11 cellular contexts compared by ENCODE assay signal in genomic region chr1:233114159-233114558, GRCh38.
DNase-seq lines count a peak whose midpoint lies in the region; ATAC-seq and TF ChIP-seq lines count a peak whose summit lies in the region.
"Had no signal": no experiment of that assay in that cellular context is flagged by ENCODE, and none has a peak within 500 bp of the region (broad histone marks: within the 10 kb centered on the region; RNA-seq: fewer than 3 reads in every experiment).

No MANE protein-coding gene starts in this region.

- WGBS in mesodermal cell (ENCODE audit: insufficient coverage in 2 of 2), 2 experiments: 84 to 88% methylated on average over 5 of the region's 5 CpGs

- H3K4me3 ChIP-seq in MG63: no peak overlapping the region
- H3K4me3 ChIP-seq in cardiac fibroblast (replicated peaks in 1 of 2; ENCODE audit: low read depth in 2 of 2, low read length in 2 of 2): no peak overlapping the region
- H3K4me3 ChIP-seq in mesodermal cell (ENCODE audit: extremely low read depth, insufficient read depth, low read length, poor library complexity, severe bottlenecking): no peak overlapping the region
- H3K4me3 ChIP-seq: body of pancreas had no signal

- DNase-seq in Daoy (ENCODE audit: low read depth) (peak; percentile 65), MG63 (peak; percentile 31), cardiac fibroblast (ENCODE audit: low read depth in 2 of 2) (peak; percentile 72 to 79), substantia nigra (lab: John Stamatoyannopoulos, UW) (no peak), HuH-7 (ENCODE audit: low spot score) (no peak), ecto neural progenitor cell (ENCODE audit: low spot score) (no peak)
- DNase-seq: activated CD4-positive, CD25-positive, alpha-beta regulatory T cell; NCI-H82 had no signal

- H3K9me3 ChIP-seq in MG63 (no peaks in the 10 kb centered on the region), mesodermal cell (ENCODE audit: control insufficient read depth, low read length) (no peaks in the 10 kb centered on the region)
- H3K9me3 ChIP-seq: body of pancreas had no signal

- H3K4me1 ChIP-seq in mesodermal cell (ENCODE audit: control insufficient read depth, insufficient read depth, low read length, poor library complexity, severe bottlenecking): peaks cover 34% of the 10 kb centered on the region
- H3K4me1 ChIP-seq: body of pancreas had no signal

- H3K27me3 ChIP-seq in MG63: no peaks in the 10 kb centered on the region
- H3K27me3 ChIP-seq: body of pancreas had no signal

- H3K27ac ChIP-seq in mesodermal cell (ENCODE audit: low read depth, low read length, severe bottlenecking) (peak overlapping the region; percentile 100), substantia nigra (ENCODE audit: low read depth, low read length, poor library complexity, severe bottlenecking) (no peak overlapping the region)

- TF ChIP-seq CTCF in cardiac fibroblast (IDR thresholded peaks at IDR 0.05; ENCODE audit: low read depth, low read length): no peak

- H3K36me3 ChIP-seq in MG63: no peaks in the 10 kb centered on the region
- H3K36me3 ChIP-seq in mesodermal cell (ENCODE audit: control insufficient read depth, insufficient read depth, low read length): peaks cover 4% of the 10 kb centered on the region

- ATAC-seq in GM19467 (IDR thresholded peaks at IDR 0.05; ENCODE audit: unreplicated experiment): no peak

Comparison
In these comparisons a context has a peak if more than half of its experiments do, and no peak if none do; other contexts are left out.
1. DNase-seq: peak in Daoy (single experiment), MG63 (single experiment) and cardiac fibroblast (2 of 2); none in substantia nigra (0 of 49), HuH-7 (single experiment) and ecto neural progenitor cell (single experiment).